ENCODE assay signal across 11 cellular contexts in the genomic region with DNA sequence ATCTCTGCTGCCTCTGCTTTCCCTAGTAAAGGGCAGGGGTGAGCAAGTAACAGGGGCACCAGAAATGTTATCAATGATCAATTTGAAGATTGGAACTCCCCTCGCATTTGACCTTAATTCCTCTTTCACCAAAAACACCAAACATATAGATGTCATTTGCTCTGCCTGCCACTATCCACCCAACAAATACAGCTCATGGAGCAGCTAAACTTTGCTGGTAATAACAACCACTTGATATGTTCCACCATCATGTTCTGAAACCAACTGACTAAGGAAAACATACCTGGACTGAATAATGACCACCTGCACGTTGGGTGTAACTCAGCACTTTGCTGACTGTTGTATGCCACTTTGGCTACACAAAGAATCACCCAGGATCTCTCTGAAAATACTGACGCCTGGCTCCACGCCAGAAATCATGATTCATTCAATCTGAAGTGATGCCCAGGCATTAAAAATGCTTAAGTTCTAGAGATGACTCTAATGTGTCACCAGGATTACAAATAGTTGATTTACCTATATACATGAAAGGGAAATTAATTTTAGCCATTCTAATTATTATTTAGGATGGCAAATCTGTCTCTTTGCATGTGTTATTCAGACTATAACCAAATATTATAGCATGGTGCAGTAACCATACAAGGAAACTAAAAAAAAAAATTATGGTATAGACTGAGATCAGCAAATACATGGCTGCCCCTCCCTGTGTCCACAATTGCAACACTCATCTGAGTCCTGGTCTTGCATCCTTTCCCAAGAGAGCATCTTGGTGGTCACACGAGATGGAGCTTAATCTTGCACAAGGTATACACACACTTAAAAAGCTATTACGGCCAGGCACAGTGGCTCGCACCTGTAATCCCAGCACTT. TPM values are rescaled to one million over a fixed set of nuclear protein-coding genes. Genes with fewer than 3 reads are reported as not detected.
DNase-seq lines count a peak whose midpoint lies in the region; ATAC-seq, FAIRE-seq and TF ChIP-seq lines count a peak whose summit lies in the region.
"Had no signal": no experiment of that assay in that cellular context is flagged by ENCODE, and none has a peak within 500 bp of the region (broad histone marks: within the 10 kb centered on the region; RNA-seq: fewer than 3 reads in every experiment).

No MANE protein-coding gene starts in this region.

- H3K4me3 Mint-ChIP-seq in stimulated activated naive CD8-positive, alpha-beta T cell treated with anti-CD3 and anti-CD28 coated beads, Interleukin-15, amount 100 ng/mL, for 72 hours, result no peak overlapping the region

- H3K9me3 Mint-ChIP-seq in stimulated activated naive CD8-positive, alpha-beta T cell treated with anti-CD3 and anti-CD28 coated beads, Interleukin-15, amount 100 ng/mL, for 72 hours, result no peaks in the 10 kb centered on the region

- H3K36me3 ChIP-seq in fibroblast of lung (ENCODE audit: control insufficient read depth, insufficient read depth, low read length), result no peaks in the 10 kb centered on the region
- H3K36me3 ChIP-seq: SJCRH30 had no signal

- no peaks in the 10 kb centered on the region for H3K9me3 ChIP-seq in fibroblast of lung (ENCODE audit: control insufficient read depth, insufficient read depth, low read depth, low read length)
- H3K9me3 ChIP-seq: SJCRH30 had no signal

- H4K20me1 ChIP-seq in fibroblast of lung (ENCODE audit: control insufficient read depth, extremely low read depth, insufficient read depth, low read length), result no peaks in the 10 kb centered on the region

- H3K4me1 ChIP-seq in fibroblast of lung (ENCODE audit: control insufficient read depth, extremely low read depth, insufficient read depth, low read length), result no peaks in the 10 kb centered on the region
- H3K4me1 ChIP-seq: SJCRH30 had no signal

- H3K27ac ChIP-seq in fibroblast of lung (ENCODE audit: insufficient read depth, low read length), result no peak overlapping the region
- H3K27ac ChIP-seq: SJCRH30 had no signal

- no peaks in the 10 kb centered on the region for H3K79me2 ChIP-seq in fibroblast of lung (ENCODE audit: control insufficient read depth, insufficient read depth, low read length)

- no peak overlapping the region for H3K9ac ChIP-seq in fibroblast of lung (ENCODE audit: insufficient read depth, low read length)

- H3K4me3 ChIP-seq in fibroblast of lung (replicated peaks in 1 of 4; ENCODE audit: control extremely low read depth in 1 of 4, insufficient read depth in 1 of 4, low read depth in 3 of 4, low read length in 4 of 4), result no peak overlapping the region
- H3K4me3 ChIP-seq: SJCRH30 had no signal

- no peak for FAIRE-seq in GM12891 (lab: Jason Lieb, UNC)
- FAIRE-seq: keratinocyte had no signal

- H3K27ac Mint-ChIP-seq in stimulated activated naive CD8-positive, alpha-beta T cell treated with anti-CD3 and anti-CD28 coated beads, Interleukin-15, amount 100 ng/mL, for 72 hours, result no peak overlapping the region

- H3K27me3 ChIP-seq in fibroblast of lung (ENCODE audit: control insufficient read depth, insufficient read depth, low read length), result no peaks in the 10 kb centered on the region
- H3K27me3 ChIP-seq: SJCRH30 had no signal

- H3K27me3 Mint-ChIP-seq in stimulated activated naive CD8-positive, alpha-beta T cell treated with anti-CD3 and anti-CD28 coated beads, Interleukin-15, amount 100 ng/mL, for 72 hours, result no peaks in the 10 kb centered on the region

- ATAC-seq in stimulated activated naive CD8-positive, alpha-beta T cell treated with anti-CD3 and anti-CD28 coated beads, Interleukin-15, Interleukin-2, amounts not matched to agents 100 U/mL and 50 U/mL, for 24 hours, result no peak
- ATAC-seq in stimulated activated naive CD8-positive, alpha-beta T cell treated with anti-CD3 and anti-CD28 coated beads, Interleukin-15, amount 100 ng/mL, for 72 hours, result no peak
- ATAC-seq in HG02973 (IDR thresholded peaks at IDR 0.05; ENCODE audit: unreplicated experiment) (no peak), GM18858 (IDR thresholded peaks at IDR 0.05; ENCODE audit: unreplicated experiment) (no peak)

- H2AFZ ChIP-seq in fibroblast of lung (ENCODE audit: low read length), result no peak overlapping the region

- peak; percentile 30 for DNase-seq in stimulated activated naive CD8-positive, alpha-beta T cell treated with anti-CD3 and anti-CD28 coated beads, Interleukin-15, Interleukin-2, amounts not matched to agents 100 U/mL and 50 U/mL, for 24 hours
- no peak for DNase-seq in stimulated activated naive CD8-positive, alpha-beta T cell treated with anti-CD3 and anti-CD28 coated beads, Interleukin-15, amount 100 ng/mL, for 72 hours
- DNase-seq in NCI-H748 treated with DMSO at 0.1 percent for 48 hours (lab: John Stamatoyannopoulos, UW) (peak; percentile 84), fibroblast of lung (ENCODE audit: low read depth in 2 of 2) (peak; percentile 6 to 20), GM12891 (ENCODE audit: insufficient read length, low spot score) (no peak), GM10266 (ENCODE audit: extremely low spot score) (no peak)
- DNase-seq: effector CD4-positive, alpha-beta T cell had no signal

- H3K4me2 ChIP-seq in fibroblast of lung (ENCODE audit: extremely low read depth, insufficient read depth, low read length), result no peak overlapping the region

- no peak for TF ChIP-seq POLR2A in GM12891 (IDR thresholded peaks at IDR 0.05; ENCODE audit: low read depth, low read length)

- H3K4me1 Mint-ChIP-seq in stimulated activated naive CD8-positive, alpha-beta T cell treated with anti-CD3 and anti-CD28 coated beads, Interleukin-15, amount 100 ng/mL, for 72 hours, result peaks cover 17% of the 10 kb centered on the region

- TF ChIP-seq CTCF in fibroblast of lung (conservative IDR thresholded peaks at IDR 0.05 in 1 of 2, IDR thresholded peaks at IDR 0.05 in 1 of 2; ENCODE audit: low read depth in 1 of 2, low read length in 2 of 2) (no peak), GM10266 (IDR thresholded peaks at IDR 0.05; ENCODE audit: control insufficient read depth, insufficient read depth, low read depth, missing control alignments) (no peak)

TF ChIP-seq in GM12891, 5 proteins besides CTCF, POLR2A, EP300 and RAD21:
- TF ChIP-seq TAF1 (IDR thresholded peaks at IDR 0.05; ENCODE audit: low read depth, low read length) (no peak), PAX5 (IDR thresholded peaks at IDR 0.05; ENCODE audit: insufficient read depth, low read length, severe bottlenecking) (no peak), POLR2AphosphoS5 (IDR thresholded peaks at IDR 0.05; ENCODE audit: low read depth, low read length) (no peak), POU2F2 (IDR thresholded peaks at IDR 0.05; ENCODE audit: low read depth, low read length) (no peak), SPI1 (IDR thresholded peaks at IDR 0.05; ENCODE audit: low read depth, low read length) (no peak)
TF ChIP-seq in GM12891: peak in this region for 0.

RNA-seq across cellular contexts. Expression of a gene that starts 43.1 kb away (rescaled TPM):
- 12.1 and 16.8 TPM in 2 replicates for total RNA-seq in fibroblast of lung
- polyA plus RNA-seq in fibroblast of lung, result 4.1 and 6.2 TPM in 2 replicates
- polyA plus RNA-seq in fibroblast of lung (2012), result 3.5 and 5.0 TPM in 2 replicates
- 1.6 and 9.5 TPM in 2 replicates for polyA minus RNA-seq in fibroblast of lung (ENCODE audit: low replicate concordance)
- 0.89 TPM for polyA plus RNA-seq in GM12891 (2012; ENCODE audit: low read depth, missing spikeins)

Comparison
In these comparisons a context has a peak if more than half of its experiments do, and no peak if none do; other contexts are left out.
1. DNase-seq: peak in stimulated activated naive CD8-positive, alpha-beta T cell treated with anti-CD3 and anti-CD28 coated beads, Interleukin-15, Interleukin-2, amounts not matched to agents 100 U/mL and 50 U/mL, for 24 hours (single experiment), NCI-H748 treated with DMSO at 0.1 percent for 48 hours (single experiment) and fibroblast of lung (2 of 2); none in stimulated activated naive CD8-positive, alpha-beta T cell treated with anti-CD3 and anti-CD28 coated beads, Interleukin-15, amount 100 ng/mL, for 72 hours (0 of 2), GM12891 (single experiment) and GM10266 (single experiment).